In the genomic region with DNA sequence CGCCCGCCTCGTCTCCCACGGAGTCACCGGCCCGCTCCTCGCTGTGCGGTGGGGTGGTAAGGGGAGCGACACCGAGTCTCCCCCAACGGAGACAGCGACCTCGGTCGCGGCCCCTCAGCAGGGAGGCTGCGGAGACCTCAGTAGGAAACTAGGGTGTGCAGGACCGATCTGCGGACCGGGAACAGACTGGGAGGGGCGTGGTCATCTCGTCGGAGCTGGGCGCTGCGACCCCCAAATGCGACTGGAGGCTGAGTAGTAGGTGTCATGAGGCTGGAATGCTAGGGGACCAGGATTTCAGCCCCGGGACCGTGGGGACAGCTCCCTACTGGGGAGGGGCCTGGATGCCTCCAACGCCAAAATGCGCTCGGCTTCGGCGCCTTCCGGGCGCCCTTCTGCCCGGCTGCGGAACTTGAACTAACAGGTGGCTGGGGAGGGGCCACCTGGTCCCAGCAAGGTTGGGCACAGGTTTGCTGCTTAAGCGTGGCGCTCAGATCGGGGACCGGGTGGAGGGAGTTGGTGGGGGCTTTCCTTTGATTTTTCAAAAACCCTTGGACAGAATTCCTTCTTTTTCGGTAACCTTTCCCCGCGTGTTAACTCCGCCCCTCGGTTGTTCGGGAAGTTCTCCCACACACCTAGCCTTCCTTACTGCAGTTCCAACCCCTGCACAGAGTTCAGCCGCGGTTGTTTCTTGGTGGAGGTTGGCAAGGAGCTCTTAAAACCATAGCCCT, we compare ENCODE assay signal across 8 cellular contexts. TPM values are rescaled to one million over a fixed set of nuclear protein-coding genes. Genes with fewer than 3 reads are reported as not detected.
DNase-seq lines count a peak whose midpoint lies in the region; ATAC-seq and TF ChIP-seq lines count a peak whose summit lies in the region.

No MANE protein-coding gene starts in this region.

- H3K27ac ChIP-seq in right atrium auricular region (no peak overlapping the region), gastrocnemius medialis (no peak overlapping the region)

- H3K36me3 Mint-ChIP-seq in T-cell = no peaks in the 10 kb centered on the region

- H3K9me3 Mint-ChIP-seq in T-cell = no peaks in the 10 kb centered on the region

- TF ChIP-seq CTCF in right atrium auricular region (IDR thresholded peaks at IDR 0.05) = no peak
- TF ChIP-seq CTCF in gastrocnemius medialis (IDR thresholded peaks at IDR 0.05 in 4 of 5, conservative IDR thresholded peaks at IDR 0.05 in 1 of 5) = no peak

- in situ Hi-C loops in HAP-1 (cut with MboI; ENCODE audit: low sequenced_read_pairs) (no loop called here), gastrocnemius medialis (cut with MboI; ENCODE audit: low sequenced_read_pairs in 4 of 4) (no loop called here)

- CTCF ChIA-PET in T-cell (lab: Charles Lee) = interaction anchor here in 1 of 2 donors (0.8 kb wide), 1 partner anchor 482 kb away, joined by 3 read pairs; no protein-coding TSS in a partner anchor

- no peak for TF ChIP-seq POLR2A in gastrocnemius medialis (IDR thresholded peaks at IDR 0.05)

- POLR2A ChIA-PET in T-cell (lab: Charles Lee) = no interaction called here

- H3K36me3 ChIP-seq in HAP-1 (replicated peaks) (no peaks in the 10 kb centered on the region), right atrium auricular region (no peaks in the 10 kb centered on the region), gastrocnemius medialis (no peaks in the 10 kb centered on the region)

- ATAC-seq in T-cell (replicated peaks in 1 of 4) (peak in 1 of 4 experiments; percentile 28), gastrocnemius medialis (no peak), HG03159 (IDR thresholded peaks at IDR 0.05; ENCODE audit: unreplicated experiment) (no peak)

- H3K4me1 ChIP-seq in HAP-1 = no peaks in the 10 kb centered on the region
- peaks cover 0 to 21% of the 10 kb centered on the region in 2 donors for H3K4me1 ChIP-seq in right atrium auricular region
- peaks cover 9 to 12% of the 10 kb centered on the region in 2 donors for H3K4me1 ChIP-seq in gastrocnemius medialis

- peak overlapping the region; percentile 19 for H3K4me3 ChIP-seq in HAP-1
- peak overlapping the region; percentile 23 to 46 for H3K4me3 ChIP-seq in right atrium auricular region
- peak overlapping the region; percentile 47 to 52 (median 51) for H3K4me3 ChIP-seq in gastrocnemius medialis

- H3K4me1 Mint-ChIP-seq in T-cell = peaks cover 10 to 22% (median 14%) of the 10 kb centered on the region in 3 donors

- intact Hi-C loops in gastrocnemius medialis (cut with DNase I; ENCODE audit: low total_unique reads) = no loop called here

- H3K4me3 Mint-ChIP-seq in T-cell = peak overlapping the region; percentile 54 to 67 (median 65)

- peaks cover 65 to 71% of the 10 kb centered on the region in 2 donors for H3K27me3 Mint-ChIP-seq in T-cell

- no peak overlapping the region for H3K27ac Mint-ChIP-seq in T-cell

- H3K27me3 ChIP-seq in HAP-1 (ENCODE audit: low read depth) (peaks cover 61% of the 10 kb centered on the region), right atrium auricular region (peaks cover 10 to 25% of the 10 kb centered on the region in 2 donors), gastrocnemius medialis (peaks cover 38 to 46% (median 40%) of the 10 kb centered on the region in 3 donors)

- DNase-seq in HAP-1 (ENCODE audit: low spot score in 2 of 2) (peak in 1 of 2 experiments; percentile 25), T-cell (no peak), right atrium auricular region (ENCODE audit: low spot score) (no peak), gastrocnemius medialis (no peak), EL (no peak), pons (ENCODE audit: low spot score) (no peak), UCSD-AML1 (lab: John Stamatoyannopoulos, UW; ENCODE audit: unreplicated experiment) (no peak)

- H3K9me3 ChIP-seq in HAP-1 = no peaks in the 10 kb centered on the region
- no peaks in the 10 kb centered on the region for H3K9me3 ChIP-seq in right atrium auricular region
- no peaks in the 10 kb centered on the region for H3K9me3 ChIP-seq in gastrocnemius medialis

RNA-seq across cellular contexts. Expression of gene CACNG4, which starts 1.5 kb away (rescaled TPM):
- total RNA-seq in T-cell = under 1 TPM in 3 of 5 donors, not detected in 2; 0.06 to 0.20 (median 0.13) TPM
- 1 to 10 TPM in 1 of 2 donors, under 1 TPM in 1; 0.63 to 1.9 TPM for total RNA-seq in right atrium auricular region
- not detected for total RNA-seq in gastrocnemius medialis
